ENCODE assay signal across 8 cellular contexts in the genomic region with DNA sequence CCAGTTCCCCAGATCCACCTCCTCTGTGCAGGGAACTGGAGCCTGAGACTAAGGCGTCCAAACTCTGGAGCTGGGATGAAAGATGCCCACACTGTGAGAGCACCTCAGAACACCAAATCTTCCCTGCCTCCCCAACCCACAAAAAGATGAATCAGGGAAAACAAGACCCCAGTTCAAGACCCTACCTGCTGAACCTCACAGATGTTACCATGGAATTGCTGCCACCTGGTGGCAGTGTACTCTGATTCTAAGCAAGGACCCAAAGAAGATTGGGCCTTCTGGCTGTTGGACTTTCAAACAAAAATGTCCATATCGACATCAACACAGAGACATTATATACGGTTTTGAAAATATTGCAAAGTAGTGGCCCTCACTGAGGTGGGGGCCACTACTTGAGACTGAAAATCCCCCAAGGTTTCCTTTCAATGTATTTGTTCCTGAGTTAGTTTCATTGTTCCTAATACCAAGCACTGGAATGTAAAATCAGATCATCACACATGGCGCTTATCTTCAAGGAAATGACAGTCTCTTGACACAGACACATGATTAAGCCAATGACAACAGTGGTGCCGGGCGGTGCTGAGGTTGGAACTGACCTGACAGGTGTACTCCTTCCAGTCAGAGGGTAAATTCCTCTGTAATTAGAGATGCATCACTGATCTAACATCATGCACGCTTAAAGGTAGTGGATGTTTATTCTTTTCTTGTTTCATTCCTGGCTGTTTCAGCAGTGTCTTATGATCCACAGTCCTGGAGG.
DNase-seq lines count a peak whose midpoint lies in the region; ATAC-seq, FAIRE-seq and TF ChIP-seq lines count a peak whose summit lies in the region.
"Had no signal": no experiment of that assay in that cellular context is flagged by ENCODE, and none has a peak within 500 bp of the region (broad histone marks: within the 10 kb centered on the region; RNA-seq: fewer than 3 reads in every experiment).

No MANE protein-coding gene starts in this region.

- no peak overlapping the region for H3K9ac ChIP-seq in neural cell (ENCODE audit: low read length)

- no peaks in the 10 kb centered on the region for H3K79me2 ChIP-seq in neural cell (replicated peaks; ENCODE audit: insufficient read depth, low read length)

- peak; percentile 38 for TF ChIP-seq CTCF in GM10248 (IDR thresholded peaks at IDR 0.05; ENCODE audit: control extremely low read depth, extremely low read depth, low read depth, missing control alignments)
- TF ChIP-seq CTCF in breast epithelium (IDR thresholded peaks at IDR 0.05) = peak in 2 of 3 donors; percentile 19 to 27
- peak; percentile 74 for TF ChIP-seq CTCF in neural cell (IDR thresholded peaks at IDR 0.05; ENCODE audit: poor library complexity, severe bottlenecking)
- peak in 2 of 4 donors; percentile 12 to 15 for TF ChIP-seq CTCF in pancreas (IDR thresholded peaks at IDR 0.05)

- H3K9me2 ChIP-seq in neural cell (ENCODE audit: insufficient read depth, low read length) = no peaks in the 10 kb centered on the region

- H3K9me3 ChIP-seq in breast epithelium (no peaks in the 10 kb centered on the region), neural cell (ENCODE audit: low read length) (no peaks in the 10 kb centered on the region), pancreas (no peaks in the 10 kb centered on the region)

- 41 to 43% methylated on average over 7 of the region's 7 CpGs for WGBS in pancreas, 2 donors

- TF ChIP-seq POLR2A in breast epithelium (IDR thresholded peaks at IDR 0.05) = no peak

- no peak overlapping the region for H3K4me3 ChIP-seq in Jurkat, Clone E6-1 (ENCODE audit: low read length)
- H3K4me3 ChIP-seq in breast epithelium = no peak overlapping the region
- no peak overlapping the region for H3K4me3 ChIP-seq in neural cell (ENCODE audit: low read length)
- H3K4me3 ChIP-seq in pancreas = no peak overlapping the region

- H3K27ac ChIP-seq in breast epithelium (no peak overlapping the region), neural cell (ENCODE audit: low read length) (peak overlapping the region; percentile 38), pancreas (no peak overlapping the region)

- intact Hi-C loops in breast epithelium (cut with DNase I; ENCODE audit: low total_unique reads) (no loop called here), pancreas (cut with DNase I) (no loop called here)

- peak; percentile 26 for TF ChIP-seq EP300 in neural cell (conservative IDR thresholded peaks at IDR 0.05; ENCODE audit: poor library complexity, severe bottlenecking)

- no peaks in the 10 kb centered on the region for H3F3A ChIP-seq in neural cell (ENCODE audit: insufficient read depth, low read length, poor library complexity, severe bottlenecking)

- POLR2A ChIA-PET in GM10248 (lab: Yijun Ruan, JAX) = no interaction called here

- no peak overlapping the region for H3K4me2 ChIP-seq in neural cell (ENCODE audit: low read length)

- FAIRE-seq in pancreas (lab: Jason Lieb, UNC) = no peak

- DNase-seq in GM10248 (ENCODE audit: extremely low spot score) = peak; percentile 39
- DNase-seq in Jurkat, Clone E6-1 (ENCODE audit: low read depth, low spot score) = peak; percentile 29
- DNase-seq in breast epithelium (ENCODE audit: low spot score in 2 of 2) = no peak
- no peak for DNase-seq in AG20443 (ENCODE audit: low spot score)
- DNase-seq in pancreas = no peak

- H3K4me1 ChIP-seq in breast epithelium = no peaks in the 10 kb centered on the region
- no peaks in the 10 kb centered on the region for H3K4me1 ChIP-seq in pancreas

- CTCF ChIA-PET in GM10248 (lab: Yijun Ruan, JAX) = interaction anchor here (2.2 kb wide), 1 partner anchor 125 kb away, joined by 10 read pairs; no protein-coding TSS in a partner anchor

- peak; percentile 71 for TF ChIP-seq RAD21 in neural cell (conservative IDR thresholded peaks at IDR 0.05)

- H3K36me3 ChIP-seq in breast epithelium (no peaks in the 10 kb centered on the region), neural cell (ENCODE audit: insufficient read depth, low read length) (no peaks in the 10 kb centered on the region), pancreas (no peaks in the 10 kb centered on the region)

- no peak for ATAC-seq in pancreas
- ATAC-seq in HG03039 (IDR thresholded peaks at IDR 0.05; ENCODE audit: unreplicated experiment) = no peak
- ATAC-seq: left colon had no signal

- no peak overlapping the region for H2AFZ ChIP-seq in neural cell (ENCODE audit: low read depth, low read length)

- H3K27me3 ChIP-seq in breast epithelium (no peaks in the 10 kb centered on the region), neural cell (ENCODE audit: insufficient read depth, low read depth, low read length) (no peaks in the 10 kb centered on the region), pancreas (no peaks in the 10 kb centered on the region)

- H4K20me1 ChIP-seq in neural cell (ENCODE audit: insufficient read depth) = no peaks in the 10 kb centered on the region

TF ChIP-seq in neural cell, 6 proteins besides CTCF, POLR2A, EP300 and RAD21:
- TF ChIP-seq EZH2 (IDR thresholded peaks at IDR 0.05; ENCODE audit: borderline replicate concordance, insufficient read depth, low read length, poor library complexity, severe bottlenecking) (no peak), SMC3 (conservative IDR thresholded peaks at IDR 0.05; ENCODE audit: poor library complexity) (peak; percentile 79), TAF1 (IDR thresholded peaks at IDR 0.05; ENCODE audit: low read depth) (no peak), POLR2AphosphoS5 (IDR thresholded peaks at IDR 0.05) (peak; percentile 51)
- TF ChIP-seq, protein P1, sequence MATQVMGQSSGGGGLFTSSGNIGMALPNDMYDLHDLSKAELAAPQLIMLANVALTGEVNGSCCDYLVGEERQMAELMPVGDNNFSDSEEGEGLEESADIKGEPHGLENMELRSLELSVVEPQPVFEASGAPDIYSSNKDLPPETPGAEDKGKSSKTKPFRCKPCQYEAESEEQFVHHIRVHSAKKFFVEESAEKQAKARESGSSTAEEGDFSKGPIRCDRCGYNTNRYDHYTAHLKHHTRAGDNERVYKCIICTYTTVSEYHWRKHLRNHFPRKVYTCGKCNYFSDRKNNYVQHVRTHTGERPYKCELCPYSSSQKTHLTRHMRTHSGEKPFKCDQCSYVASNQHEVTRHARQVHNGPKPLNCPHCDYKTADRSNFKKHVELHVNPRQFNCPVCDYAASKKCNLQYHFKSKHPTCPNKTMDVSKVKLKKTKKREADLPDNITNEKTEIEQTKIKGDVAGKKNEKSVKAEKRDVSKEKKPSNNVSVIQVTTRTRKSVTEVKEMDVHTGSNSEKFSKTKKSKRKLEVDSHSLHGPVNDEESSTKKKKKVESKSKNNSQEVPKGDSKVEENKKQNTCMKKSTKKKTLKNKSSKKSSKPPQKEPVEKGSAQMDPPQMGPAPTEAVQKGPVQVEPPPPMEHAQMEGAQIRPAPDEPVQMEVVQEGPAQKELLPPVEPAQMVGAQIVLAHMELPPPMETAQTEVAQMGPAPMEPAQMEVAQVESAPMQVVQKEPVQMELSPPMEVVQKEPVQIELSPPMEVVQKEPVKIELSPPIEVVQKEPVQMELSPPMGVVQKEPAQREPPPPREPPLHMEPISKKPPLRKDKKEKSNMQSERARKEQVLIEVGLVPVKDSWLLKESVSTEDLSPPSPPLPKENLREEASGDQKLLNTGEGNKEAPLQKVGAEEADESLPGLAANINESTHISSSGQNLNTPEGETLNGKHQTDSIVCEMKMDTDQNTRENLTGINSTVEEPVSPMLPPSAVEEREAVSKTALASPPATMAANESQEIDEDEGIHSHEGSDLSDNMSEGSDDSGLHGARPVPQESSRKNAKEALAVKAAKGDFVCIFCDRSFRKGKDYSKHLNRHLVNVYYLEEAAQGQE (IDR thresholded peaks at IDR 0.05; ENCODE audit: borderline replicate concordance) = no peak

Comparison
In these comparisons a context has a peak if more than half of its experiments do, and no peak if none do; other contexts are left out.
1. DNase-seq: peak in GM10248 (single experiment) and Jurkat, Clone E6-1 (single experiment); none in breast epithelium (0 of 2), AG20443 (single experiment) and pancreas (0 of 6).